Comparison of ENCODE assay signal across 29 cellular contexts in genomic region chr19:28400953-28401671, GRCh38.
"Had no signal": no experiment of that assay in that cellular context is flagged by ENCODE, and none has a peak within 500 bp of the region (broad histone marks: within the 10 kb centered on the region; RNA-seq: fewer than 3 reads in every experiment).

No MANE protein-coding gene starts in this region.

- H3K9ac ChIP-seq: KMS-11 had no signal

- H3K27ac ChIP-seq: ascending aorta, body of pancreas, KMS-11, SK-N-MC had no signal

- DNase-seq: activated CD4-positive, alpha-beta T cell treated with anti-CD3 and anti-CD28 coated beads for 48 hours; activated CD4-positive, alpha-beta T cell treated with anti-CD3 and anti-CD28 coated beads, Interleukin-2, amount 50 U/mL, for 4 hours; activated CD4-positive, CD25-positive, alpha-beta regulatory T cell treated with anti-CD3 and anti-CD28 coated beads, Interleukin-2, amount 50 U/mL, for 72 hours; activated CD8-positive, alpha-beta memory T cell treated with anti-CD3 and anti-CD28 coated beads, Interleukin-2, amount 10 ng/mL, durations not matched to agents 7 days and 5 days; activated effector memory CD4-positive, alpha-beta T cell treated with anti-CD3 and anti-CD28 coated beads, Interleukin-2, amount 50 U/mL, for 16 hours; activated naive CD4-positive, alpha-beta T cell treated with Interleukin-2 at 50 U/mL for 16 hours; activated naive CD8-positive, alpha-beta T cell treated with anti-CD3 and anti-CD28 coated beads, Interleukin-2, amount 50 U/mL, for 24 hours; activated T-cell treated with anti-CD3 and anti-CD28 coated beads, Interleukin-2, amount 50 U/mL, for 4 hours; amniotic stem cell; body of pancreas; central memory CD4-positive, alpha-beta T cell; NCI-H1092 treated with DMSO at 0.1 percent for 48 hours; NCI-H1417 treated with DMSO at 0.1 percent for 48 hours; NCI-H1694; NCI-H2029; NCI-H2107; NCI-H2171 treated with DMSO at 0.1 percent for 48 hours; NCI-H226; NCI-H510A treated with DMSO at 0.1 percent for 48 hours; NCI-H69; OCI-M1; RPMI8226 had no signal

- H3K4me3 ChIP-seq: ascending aorta, body of pancreas, SK-N-MC had no signal

- H3K4me3 Mint-ChIP-seq: activated CD8-positive, alpha-beta memory T cell treated with anti-CD3 and anti-CD28 coated beads, Interleukin-2, amount 10 ng/mL, durations not matched to agents 7 days and 5 days; activated naive CD8-positive, alpha-beta T cell treated with anti-CD3 and anti-CD28 coated beads, Interleukin-2, amount 50 U/mL, for 24 hours; activated T-cell treated with anti-CD3 and anti-CD28 coated beads, Interleukin-2, amount 50 U/mL, for 4 hours; WTC11 had no signal

- H3K27me3 ChIP-seq: ascending aorta, body of pancreas had no signal

- H3K9me3 ChIP-seq: ascending aorta, body of pancreas had no signal

- H3K4me1 Mint-ChIP-seq: activated CD8-positive, alpha-beta memory T cell treated with anti-CD3 and anti-CD28 coated beads, Interleukin-2, amount 10 ng/mL, durations not matched to agents 7 days and 5 days had no signal

- H3K27me3 Mint-ChIP-seq: activated CD8-positive, alpha-beta memory T cell treated with anti-CD3 and anti-CD28 coated beads, Interleukin-2, amount 10 ng/mL, durations not matched to agents 7 days and 5 days; activated naive CD8-positive, alpha-beta T cell treated with anti-CD3 and anti-CD28 coated beads, Interleukin-2, amount 50 U/mL, for 24 hours had no signal

- H3K4me1 ChIP-seq: ascending aorta, body of pancreas had no signal

- H3K36me3 ChIP-seq: ascending aorta had no signal

- H3K27ac Mint-ChIP-seq: activated CD8-positive, alpha-beta memory T cell treated with anti-CD3 and anti-CD28 coated beads, Interleukin-2, amount 10 ng/mL, durations not matched to agents 7 days and 5 days; activated naive CD8-positive, alpha-beta T cell treated with anti-CD3 and anti-CD28 coated beads, Interleukin-2, amount 50 U/mL, for 24 hours; WTC11 had no signal

- H3K9me3 Mint-ChIP-seq: activated naive CD8-positive, alpha-beta T cell treated with anti-CD3 and anti-CD28 coated beads, Interleukin-2, amount 50 U/mL, for 24 hours had no signal

- H3K36me3 Mint-ChIP-seq: activated CD8-positive, alpha-beta memory T cell treated with anti-CD3 and anti-CD28 coated beads, Interleukin-2, amount 10 ng/mL, durations not matched to agents 7 days and 5 days had no signal

- ATAC-seq: activated CD8-positive, alpha-beta memory T cell treated with anti-CD3 and anti-CD28 coated beads, Interleukin-2, amount 10 ng/mL, durations not matched to agents 7 days and 5 days; activated naive CD4-positive, alpha-beta T cell treated with anti-CD3 and anti-CD28 coated beads, Interleukin-2, amount 50 U/mL, for 72 hours; activated naive CD8-positive, alpha-beta T cell treated with anti-CD3 and anti-CD28 coated beads, Interleukin-2, amount 50 U/mL, for 24 hours; activated T-cell treated with anti-CD3 and anti-CD28 coated beads, Interleukin-2, amount 50 U/mL, for 4 hours; body of pancreas; Panc1; Right ventricle myocardium inferior; WTC11 had no signal

- H3K4me2 ChIP-seq: KMS-11 had no signal
